In the genomic region with DNA sequence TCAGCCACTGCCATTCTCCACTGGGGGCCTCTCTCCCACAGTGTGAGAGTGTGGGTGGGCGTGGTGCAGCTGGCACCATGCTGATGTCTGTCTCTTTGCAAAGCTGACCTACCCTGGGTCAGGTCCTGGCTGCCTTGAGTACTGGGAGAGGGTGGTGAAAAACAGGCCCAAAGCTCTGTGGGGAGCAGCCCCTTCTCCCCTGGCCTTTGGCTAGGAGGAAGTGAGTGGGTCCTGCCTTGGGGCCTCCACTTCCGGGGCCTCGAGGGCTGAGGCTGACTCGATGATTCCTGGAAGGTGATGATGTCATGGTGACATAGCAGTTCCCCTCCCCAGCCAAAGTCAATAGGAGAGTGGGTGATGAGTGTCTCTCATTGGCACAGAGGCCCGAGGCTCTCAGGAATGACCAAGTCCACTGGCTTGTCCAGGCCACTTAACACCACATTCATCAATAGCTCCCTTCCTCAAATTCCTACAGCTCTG, we compare ENCODE assay signal across 8 cellular contexts. TPM values are rescaled to one million over a fixed set of nuclear protein-coding genes. Genes with fewer than 3 reads are reported as not detected.
DNase-seq lines count a peak whose midpoint lies in the region; ATAC-seq and TF ChIP-seq lines count a peak whose summit lies in the region.

No MANE protein-coding gene starts in this region.

- peaks cover 27% of the 10 kb centered on the region for H3K4me1 ChIP-seq in foreskin keratinocyte

- POLR2A ChIA-PET in activated CD4-positive, alpha-beta T cell treated with anti-CD3 and anti-CD28 coated beads for 36 hours (lab: Charles Lee) = interaction anchor here (0.7 to 3.8 kb wide), 6 partner anchors 33 to 185 kb away, joined by 3 to 42 read pairs (median 8); a partner anchor contains a TSS

- peak overlapping the region; percentile 85 for H3K27ac Mint-ChIP-seq in activated CD4-positive, alpha-beta T cell treated with anti-CD3 and anti-CD28 coated beads for 36 hours
- peak overlapping the region; percentile 86 for H3K27ac Mint-ChIP-seq in activated CD8-positive, alpha-beta memory T cell treated with anti-CD3 and anti-CD28 coated beads, Interleukin-2, amount 10 ng/mL, durations not matched to agents 7 days and 5 days

- peak overlapping the region; percentile 5 for H3K4me3 Mint-ChIP-seq in activated CD4-positive, alpha-beta T cell treated with anti-CD3 and anti-CD28 coated beads for 36 hours
- H3K4me3 Mint-ChIP-seq in activated CD8-positive, alpha-beta memory T cell treated with anti-CD3 and anti-CD28 coated beads, Interleukin-2, amount 10 ng/mL, durations not matched to agents 7 days and 5 days = peak overlapping the region; percentile 25

- peaks cover 5% of the 10 kb centered on the region for H3K27me3 Mint-ChIP-seq in activated CD4-positive, alpha-beta T cell treated with anti-CD3 and anti-CD28 coated beads for 36 hours
- H3K27me3 Mint-ChIP-seq in activated CD8-positive, alpha-beta memory T cell treated with anti-CD3 and anti-CD28 coated beads, Interleukin-2, amount 10 ng/mL, durations not matched to agents 7 days and 5 days = peaks cover 9% of the 10 kb centered on the region

- H3K9me3 Mint-ChIP-seq in activated CD4-positive, alpha-beta T cell treated with anti-CD3 and anti-CD28 coated beads for 36 hours (ENCODE audit: low read depth) = no peaks in the 10 kb centered on the region
- H3K9me3 Mint-ChIP-seq in activated CD8-positive, alpha-beta memory T cell treated with anti-CD3 and anti-CD28 coated beads, Interleukin-2, amount 10 ng/mL, durations not matched to agents 7 days and 5 days (ENCODE audit: low read depth) = no peaks in the 10 kb centered on the region

- H3K4me1 Mint-ChIP-seq in activated CD4-positive, alpha-beta T cell treated with anti-CD3 and anti-CD28 coated beads for 36 hours = peaks cover 49% of the 10 kb centered on the region
- peaks cover 70% of the 10 kb centered on the region for H3K4me1 Mint-ChIP-seq in activated CD8-positive, alpha-beta memory T cell treated with anti-CD3 and anti-CD28 coated beads, Interleukin-2, amount 10 ng/mL, durations not matched to agents 7 days and 5 days

- H3K27me3 ChIP-seq in foreskin keratinocyte = no peaks in the 10 kb centered on the region

- no peaks in the 10 kb centered on the region for H3K36me3 Mint-ChIP-seq in activated CD4-positive, alpha-beta T cell treated with anti-CD3 and anti-CD28 coated beads for 36 hours (ENCODE audit: low read depth)
- peaks cover 6% of the 10 kb centered on the region for H3K36me3 Mint-ChIP-seq in activated CD8-positive, alpha-beta memory T cell treated with anti-CD3 and anti-CD28 coated beads, Interleukin-2, amount 10 ng/mL, durations not matched to agents 7 days and 5 days

- CTCF ChIA-PET in activated CD4-positive, alpha-beta T cell treated with anti-CD3 and anti-CD28 coated beads for 36 hours (lab: Charles Lee) = interaction anchor here (0.8 to 11.4 kb wide), 29 partner anchors 10 to 638 kb away, joined by 3 to 156 read pairs (median 7); a partner anchor contains a TSS
- CTCF ChIA-PET in activated CD8-positive, alpha-beta memory T cell treated with anti-CD3 and anti-CD28 coated beads, Interleukin-2, amount 10 ng/mL, durations not matched to agents 7 days and 5 days (lab: Charles Lee) = interaction anchor here (0.7 to 15.0 kb wide), 44 partner anchors 9 to 626 kb away, joined by 3 to 210 read pairs (median 7); a partner anchor contains a TSS

- peak overlapping the region; percentile 37 for H3K27ac ChIP-seq in foreskin keratinocyte

- no peak for TF ChIP-seq CTCF in foreskin keratinocyte (conservative IDR thresholded peaks at IDR 0.05)

- peak; percentile 70 for ATAC-seq in activated CD4-positive, alpha-beta T cell treated with anti-CD3 and anti-CD28 coated beads for 36 hours
- ATAC-seq in activated CD8-positive, alpha-beta memory T cell treated with anti-CD3 and anti-CD28 coated beads, Interleukin-2, amount 10 ng/mL, durations not matched to agents 7 days and 5 days = peak; percentile 74
- peak; percentile 29 for ATAC-seq in foreskin keratinocyte
- ATAC-seq in GM21360 (IDR thresholded peaks at IDR 0.05; ENCODE audit: unreplicated experiment) = no peak
- no peak for ATAC-seq in GM21576 (IDR thresholded peaks at IDR 0.05; ENCODE audit: unreplicated experiment)
- no peak for ATAC-seq in GM21381 (IDR thresholded peaks at IDR 0.05; ENCODE audit: unreplicated experiment)

- intact Hi-C loops in activated CD4-positive, alpha-beta T cell treated with anti-CD3 and anti-CD28 coated beads for 36 hours (cut with DNase I, micrococcal nuclease) = loop anchor here (1.0 to 10.0 kb wide), 7 partner anchors 42 to 639 kb away; a partner anchor contains a TSS

- DNase-seq in activated CD4-positive, alpha-beta T cell treated with anti-CD3 and anti-CD28 coated beads for 36 hours = peak; percentile 88
- no peak for DNase-seq in activated CD4-positive, alpha-beta T cell treated with anti-CD3 and anti-CD28 coated beads for 1 hour
- peak; percentile 88 for DNase-seq in activated CD8-positive, alpha-beta memory T cell treated with anti-CD3 and anti-CD28 coated beads, Interleukin-2, amount 10 ng/mL, durations not matched to agents 7 days and 5 days
- peak in 1 of 2 donors; percentile 54 for DNase-seq in foreskin keratinocyte
- DNase-seq in stimulated activated CD8-positive, alpha-beta memory T cell treated with anti-CD3 and anti-CD28 coated beads, Interleukin-12 subunit alpha, Interleukin-12 subunit beta, amount 100 ng/mL, for 4 hours (ENCODE audit: low read depth) = peak; percentile 48

RNA-seq across cellular contexts. Expression of a gene that starts 53.0 kb away (rescaled TPM):
- 10 to 100 TPM; 16.3 to 24.3 TPM for total RNA-seq in activated CD4-positive, alpha-beta T cell treated with anti-CD3 and anti-CD28 coated beads for 36 hours
- 10 to 100 TPM; 50.4 to 67.0 TPM for total RNA-seq in activated CD8-positive, alpha-beta memory T cell treated with anti-CD3 and anti-CD28 coated beads, Interleukin-2, amount 10 ng/mL, durations not matched to agents 7 days and 5 days
- 39.4 and 46.5 TPM in 2 replicates for total RNA-seq in foreskin keratinocyte
- 36.5 and 39.7 TPM in 2 replicates for polyA plus RNA-seq in foreskin keratinocyte

Comparison
In these comparisons a context has a peak if more than half of its experiments do, and no peak if none do; other contexts are left out.
1. ATAC-seq: peak in activated CD4-positive, alpha-beta T cell treated with anti-CD3 and anti-CD28 coated beads for 36 hours (single experiment), activated CD8-positive, alpha-beta memory T cell treated with anti-CD3 and anti-CD28 coated beads, Interleukin-2, amount 10 ng/mL, durations not matched to agents 7 days and 5 days (single experiment) and foreskin keratinocyte (single experiment); none in GM21360 (single experiment), GM21576 (single experiment) and GM21381 (single experiment).